ENCODE assay signal across 8 cellular contexts in the genomic region with DNA sequence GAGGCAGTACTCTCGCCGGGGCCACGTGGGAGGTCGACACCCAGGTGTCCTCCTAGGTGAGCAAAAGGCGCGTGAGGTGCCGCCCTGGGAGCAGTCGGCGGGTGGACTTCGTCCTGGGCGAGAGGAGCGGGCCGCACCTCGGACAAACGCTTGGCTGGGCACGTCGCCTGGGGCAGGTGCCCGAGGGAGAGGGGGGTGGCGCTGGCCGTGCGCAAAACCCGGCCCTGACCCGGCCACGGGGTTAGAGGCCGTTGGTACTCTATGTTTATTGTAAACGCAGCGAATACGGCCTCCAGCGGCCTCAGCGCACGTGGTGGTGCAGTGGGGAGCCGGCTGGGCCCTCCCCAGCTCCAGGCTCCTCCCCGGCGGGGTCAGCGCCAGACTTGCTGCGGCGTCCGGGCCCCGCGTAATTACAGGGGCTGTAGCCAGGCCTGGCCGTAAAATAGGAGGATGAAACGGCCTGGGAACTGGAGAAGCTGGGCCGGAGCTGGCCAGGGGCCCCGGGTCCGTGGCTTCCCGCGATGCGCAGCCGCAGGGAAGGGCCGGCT. TPM values are rescaled to one million over a fixed set of nuclear protein-coding genes. Genes with fewer than 3 reads are reported as not detected.
DNase-seq lines count a peak whose midpoint lies in the region; ATAC-seq and TF ChIP-seq lines count a peak whose summit lies in the region.

No MANE protein-coding gene starts in this region.

- peaks cover 22% of the 10 kb centered on the region for H3K27me3 Mint-ChIP-seq in endothelial cell (ENCODE audit: unreplicated experiment)
- peaks cover 26% of the 10 kb centered on the region for H3K27me3 Mint-ChIP-seq in mesothelial cell of epicardium (ENCODE audit: low read depth)

- TF ChIP-seq CTCF in 22Rv1 (IDR thresholded peaks at IDR 0.05), result no peak
- TF ChIP-seq CTCF in endothelial cell (IDR thresholded peaks at IDR 0.05; ENCODE audit: unreplicated experiment), result no peak
- no peak for TF ChIP-seq CTCF in mesothelial cell of epicardium (IDR thresholded peaks at IDR 0.05; ENCODE audit: unreplicated experiment)
- TF ChIP-seq CTCF in uterus (IDR thresholded peaks at IDR 0.05), result no peak

- H3K36me3 ChIP-seq in uterus, result no peaks in the 10 kb centered on the region

- no peak for TF ChIP-seq POLR2A in uterus (IDR thresholded peaks at IDR 0.05)

- H3K27me3 ChIP-seq in uterus, result no peaks in the 10 kb centered on the region

- no peaks in the 10 kb centered on the region for H3K9me3 Mint-ChIP-seq in endothelial cell (ENCODE audit: unreplicated experiment)
- no peaks in the 10 kb centered on the region for H3K9me3 Mint-ChIP-seq in mesothelial cell of epicardium

- H3K4me3 Mint-ChIP-seq in endothelial cell (ENCODE audit: unreplicated experiment) (peak overlapping the region; percentile 96), mesothelial cell of epicardium (peak overlapping the region; percentile 84)

- H3K27ac ChIP-seq in 22Rv1 (peak overlapping the region; percentile 99), uterus (peak overlapping the region; percentile 52 to 74)

- intact Hi-C loops in uterus (cut with DNase I; ENCODE audit: low total_unique reads), result no loop called here

- H3K4me1 Mint-ChIP-seq in endothelial cell (ENCODE audit: unreplicated experiment) (peaks cover 42% of the 10 kb centered on the region), mesothelial cell of epicardium (peaks cover 59% of the 10 kb centered on the region)

- peak; percentile 78 for DNase-seq in NCI-H2227 treated with DMSO at 0.1 percent for 48 hours (lab: John Stamatoyannopoulos, UW)
- DNase-seq in endothelial cell (ENCODE audit: low spot score), result peak; percentile 22
- peak in 1 of 2 experiments; percentile 45 for DNase-seq in mesothelial cell of epicardium (ENCODE audit: low spot score in 2 of 2, unreplicated experiment in 2 of 2)
- DNase-seq in uterus, result peak; percentile 65 to 75
- DNase-seq in RKO (ENCODE audit: low spot score), result no peak
- DNase-seq in NCI-H82 (lab: John Stamatoyannopoulos, UW), result no peak

- H3K27ac Mint-ChIP-seq in endothelial cell (ENCODE audit: unreplicated experiment) (no peak overlapping the region), mesothelial cell of epicardium (peak overlapping the region; percentile 98)

- peak overlapping the region; percentile 62 for H3K4me3 ChIP-seq in uterus

- H3K36me3 Mint-ChIP-seq in endothelial cell (ENCODE audit: low read depth, unreplicated experiment), result peaks cover 28% of the 10 kb centered on the region
- peaks cover 3% of the 10 kb centered on the region for H3K36me3 Mint-ChIP-seq in mesothelial cell of epicardium

- H3K9me3 ChIP-seq in uterus, result no peaks in the 10 kb centered on the region

- peaks cover 0 to 23% of the 10 kb centered on the region in 2 donors for H3K4me1 ChIP-seq in uterus

- no peak for ATAC-seq in HG02884 (IDR thresholded peaks at IDR 0.05; ENCODE audit: unreplicated experiment)

RNA-seq across cellular contexts. Expression of a gene that starts 1.7 kb away (rescaled TPM):
- 413 TPM for total RNA-seq in endothelial cell (ENCODE audit: unreplicated experiment)
- 92.4 to 94.8 TPM (median 93.1 TPM) in 3 replicates for total RNA-seq in mesothelial cell of epicardium
- 10 to 100 TPM; 22.3 to 58.5 (median 36.5) TPM for total RNA-seq in uterus

RNA-seq across cellular contexts. Expression of a gene that starts 9.6 kb away (rescaled TPM):
- 43.9 TPM for total RNA-seq in endothelial cell (ENCODE audit: unreplicated experiment)
- 25.6 to 33.5 TPM (median 25.9 TPM) in 3 replicates for total RNA-seq in mesothelial cell of epicardium
- total RNA-seq in uterus, result 10 to 100 TPM in 3 of 4 donors, under 1 TPM in 1; 0.26 to 24.0 (median 21.8) TPM

RNA-seq across cellular contexts. Expression of a gene that starts 14.3 kb away (rescaled TPM):
- total RNA-seq in endothelial cell (ENCODE audit: unreplicated experiment), result 39.2 TPM
- total RNA-seq in mesothelial cell of epicardium, result 49.7 to 60.9 TPM (median 54.1 TPM) in 3 replicates
- total RNA-seq in uterus, result 10 to 100 TPM; 36.1 to 94.4 (median 85.4) TPM

RNA-seq across cellular contexts. Expression of a gene that starts 47.1 kb away (rescaled TPM):
- total RNA-seq in endothelial cell (ENCODE audit: unreplicated experiment) (173 TPM), mesothelial cell of epicardium (120 to 143 TPM (median 123 TPM) in 3 replicates), uterus (100 to 1,000 TPM in 1 of 4 donors, 10 to 100 TPM in 2, 1 to 10 TPM in 1; 1.5 to 200 (median 62.5) TPM)

RNA-seq across cellular contexts. Expression of a gene that starts 47.4 kb away (rescaled TPM):
- total RNA-seq in endothelial cell (ENCODE audit: unreplicated experiment) (9.6 TPM), mesothelial cell of epicardium (14.6 to 17.8 TPM (median 15.4 TPM) in 3 replicates), uterus (1 to 10 TPM in 3 of 4 donors, not detected in 1; 3.2 to 7.6 (median 3.3) TPM)

Comparison
In these comparisons a context has a peak if more than half of its experiments do, and no peak if none do; other contexts are left out.
1. DNase-seq: peak in NCI-H2227 treated with DMSO at 0.1 percent for 48 hours (single experiment), endothelial cell (single experiment) and uterus (2 of 2); none in RKO (single experiment) and NCI-H82 (single experiment).